ENCODE assay signal across 18 cellular contexts in the genomic region with DNA sequence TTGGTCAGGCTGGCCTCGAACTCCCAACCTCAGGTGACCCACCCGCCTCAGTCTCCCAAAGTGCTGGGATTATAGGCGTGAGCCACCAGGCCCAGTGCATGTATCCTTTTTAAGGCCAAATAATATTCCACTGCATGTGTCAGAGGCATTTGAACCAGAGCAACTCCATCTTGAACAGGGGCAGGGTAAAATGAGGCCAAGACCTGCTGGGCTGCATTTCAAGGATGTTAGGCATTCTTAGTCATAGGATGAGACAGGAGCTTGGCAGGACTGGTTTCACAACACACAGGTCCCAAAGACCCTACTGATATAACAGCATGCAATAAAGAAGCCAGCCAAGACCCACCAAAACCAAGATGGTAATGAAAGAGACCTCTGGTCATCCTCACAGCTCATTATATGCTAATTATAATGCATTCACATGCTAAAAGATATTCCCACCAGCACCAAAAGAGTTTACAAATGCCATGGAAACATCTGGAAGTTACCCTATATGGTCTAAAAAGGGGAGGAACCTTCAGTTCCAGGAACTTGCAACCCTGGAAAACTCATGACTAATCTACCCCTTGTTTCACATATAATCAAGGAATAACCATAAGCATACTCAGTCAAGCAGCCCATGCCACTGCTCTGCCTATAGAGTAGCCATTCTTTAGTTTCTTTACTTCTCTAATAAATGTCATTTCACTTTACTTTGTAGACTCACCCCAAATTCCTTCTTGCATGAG.
DNase-seq lines count a peak whose midpoint lies in the region; ATAC-seq, FAIRE-seq and TF ChIP-seq lines count a peak whose summit lies in the region.
"Had no signal": no experiment of that assay in that cellular context is flagged by ENCODE, and none has a peak within 500 bp of the region (broad histone marks: within the 10 kb centered on the region; RNA-seq: fewer than 3 reads in every experiment).

No MANE protein-coding gene starts in this region.

- no peak overlapping the region for H3K4me3 Mint-ChIP-seq in activated CD4-positive, alpha-beta T cell treated with anti-CD3 and anti-CD28 coated beads, Interleukin-2, amount 10 ng/mL, durations not matched to agents 24 days and 14 days
- no peak overlapping the region for H3K4me3 Mint-ChIP-seq in astrocyte (ENCODE audit: unreplicated experiment)
- H3K4me3 Mint-ChIP-seq: activated naive CD4-positive, alpha-beta T cell treated with anti-CD3 and anti-CD28 coated beads for 36 hours had no signal

- no peaks in the 10 kb centered on the region for H3K4me1 Mint-ChIP-seq in activated CD4-positive, alpha-beta T cell treated with anti-CD3 and anti-CD28 coated beads, Interleukin-2, amount 10 ng/mL, durations not matched to agents 24 days and 14 days
- H3K4me1 Mint-ChIP-seq in astrocyte (ENCODE audit: low read depth, unreplicated experiment) = no peaks in the 10 kb centered on the region

- no peak overlapping the region for H3K9ac ChIP-seq in astrocyte (ENCODE audit: low read length)

- no peaks in the 10 kb centered on the region for H3K4me1 ChIP-seq in astrocyte (ENCODE audit: insufficient read depth, low read length)
- no peaks in the 10 kb centered on the region for H3K4me1 ChIP-seq in SJCRH30
- H3K4me1 ChIP-seq in spleen = no peaks in the 10 kb centered on the region
- H3K4me1 ChIP-seq: colonic mucosa had no signal

- H3K9me3 ChIP-seq in astrocyte (ENCODE audit: insufficient read depth, low read depth, low read length) (no peaks in the 10 kb centered on the region), SJCRH30 (replicated peaks) (no peaks in the 10 kb centered on the region; the same call in 1 of the 2 replicates), spleen (peaks cover 0 to 27% (median 14%) of the 10 kb centered on the region in 8 donors)
- H3K9me3 ChIP-seq: colonic mucosa, ovary had no signal

- no peak overlapping the region for H2AFZ ChIP-seq in astrocyte (ENCODE audit: low read depth, low read length)

- no peak overlapping the region for H3K4me3 ChIP-seq in astrocyte (ENCODE audit: insufficient read depth, low read depth, low read length)
- H3K4me3 ChIP-seq in SJCRH30 = no peak overlapping the region
- no peak overlapping the region for H3K4me3 ChIP-seq in spleen
- H3K4me3 ChIP-seq: colonic mucosa, ovary had no signal

- no peak for TF ChIP-seq POLR2A in spleen (IDR thresholded peaks at IDR 0.05)

- peak; percentile 37 for DNase-seq in activated CD4-positive, alpha-beta T cell treated with anti-CD3 and anti-CD28 coated beads, Interleukin-2, amount 10 ng/mL, durations not matched to agents 24 days and 14 days
- DNase-seq in activated CD4-positive, alpha-beta T cell treated with anti-CD3 and anti-CD28 coated beads for 1 hour = no peak
- DNase-seq in astrocyte (ENCODE audit: low read depth) = peak; percentile 25
- DNase-seq in fibroblast of the conjunctiva (ENCODE audit: low read depth) = peak; percentile 29
- DNase-seq in superior temporal gyrus (ENCODE audit: extremely low spot score) = no peak
- no peak for DNase-seq in SJCRH30
- no peak for DNase-seq in spleen
- DNase-seq: activated CD4-positive, alpha-beta T cell treated with anti-CD3 and anti-CD28 coated beads, Interleukin-2, amount 50 U/mL, for 1 hour; activated naive CD4-positive, alpha-beta T cell treated with anti-CD3 and anti-CD28 coated beads for 36 hours; colonic mucosa; NCI-H1694; NK-92 treated with Interleukin-12 subunit alpha and Interleukin-12 subunit beta, amount 100 ng/mL, for 24 hours; ovary; stimulated activated CD4-positive, alpha-beta T cell treated with anti-CD3 and anti-CD28 coated beads, Interleukin-2, amount 100 ng/mL, for 48 hours had no signal

- no peak overlapping the region for H3K27ac Mint-ChIP-seq in activated CD4-positive, alpha-beta T cell treated with anti-CD3 and anti-CD28 coated beads, Interleukin-2, amount 10 ng/mL, durations not matched to agents 24 days and 14 days
- no peak overlapping the region for H3K27ac Mint-ChIP-seq in astrocyte (ENCODE audit: unreplicated experiment)
- H3K27ac Mint-ChIP-seq: activated naive CD4-positive, alpha-beta T cell treated with anti-CD3 and anti-CD28 coated beads for 36 hours had no signal

- H3K27ac ChIP-seq in astrocyte (ENCODE audit: low read depth, low read length) = no peak overlapping the region
- H3K27ac ChIP-seq in SJCRH30 = no peak overlapping the region
- H3K27ac ChIP-seq in spleen = no peak overlapping the region
- H3K27ac ChIP-seq: 22Rv1, colonic mucosa, ovary had no signal

- H4K20me1 ChIP-seq in astrocyte (ENCODE audit: insufficient read depth, low read length) = no peaks in the 10 kb centered on the region

- no peaks in the 10 kb centered on the region for H3K27me3 Mint-ChIP-seq in activated CD4-positive, alpha-beta T cell treated with anti-CD3 and anti-CD28 coated beads, Interleukin-2, amount 10 ng/mL, durations not matched to agents 24 days and 14 days
- H3K27me3 Mint-ChIP-seq in astrocyte (ENCODE audit: low read depth, unreplicated experiment) = no peaks in the 10 kb centered on the region

- H3K4me2 ChIP-seq in astrocyte (ENCODE audit: low read length) = no peak overlapping the region

- H3K9me3 Mint-ChIP-seq in activated CD4-positive, alpha-beta T cell treated with anti-CD3 and anti-CD28 coated beads, Interleukin-2, amount 10 ng/mL, durations not matched to agents 24 days and 14 days = no peaks in the 10 kb centered on the region
- H3K9me3 Mint-ChIP-seq in astrocyte (ENCODE audit: unreplicated experiment) = peaks cover 6% of the 10 kb centered on the region
- H3K9me3 Mint-ChIP-seq: activated naive CD4-positive, alpha-beta T cell treated with anti-CD3 and anti-CD28 coated beads for 36 hours had no signal

- H3K27me3 ChIP-seq in astrocyte (ENCODE audit: insufficient read depth, low read length) = no peaks in the 10 kb centered on the region
- no peaks in the 10 kb centered on the region for H3K27me3 ChIP-seq in SJCRH30
- H3K27me3 ChIP-seq in spleen (replicated peaks in 1 of 7) = no peaks in the 10 kb centered on the region
- H3K27me3 ChIP-seq: colonic mucosa, ovary had no signal

- intact Hi-C loops in activated CD4-positive, alpha-beta T cell treated with anti-CD3 and anti-CD28 coated beads, Interleukin-2, amount 10 ng/mL, durations not matched to agents 24 days and 14 days (cut with micrococcal nuclease) = loop anchor here (10.0 kb wide), 1 partner anchor 252 kb away; no protein-coding TSS in a partner anchor
- intact Hi-C loops in spleen (cut with DNase I; ENCODE audit: low total_unique reads) = no loop called here

- FAIRE-seq in astrocyte (lab: Jason Lieb, UNC) = no peak
- FAIRE-seq: endometrium had no signal

- H3K79me2 ChIP-seq in astrocyte (ENCODE audit: insufficient read depth, low read length) = no peaks in the 10 kb centered on the region

- TF ChIP-seq CTCF in astrocyte (IDR thresholded peaks at IDR 0.05; ENCODE audit: insufficient read depth, low read depth, low read length) (no peak), spleen (IDR thresholded peaks at IDR 0.05 in 8 of 11, conservative IDR thresholded peaks at IDR 0.05 in 3 of 11) (no peak)

- no peaks in the 10 kb centered on the region for H3K36me3 Mint-ChIP-seq in activated CD4-positive, alpha-beta T cell treated with anti-CD3 and anti-CD28 coated beads, Interleukin-2, amount 10 ng/mL, durations not matched to agents 24 days and 14 days (ENCODE audit: low read depth)
- no peaks in the 10 kb centered on the region for H3K36me3 Mint-ChIP-seq in astrocyte (ENCODE audit: low read depth, unreplicated experiment)

- 90 to 100% (median 100%) methylated on average over 3 of the region's 3 CpGs for WGBS in spleen, 5 donors

- ATAC-seq in HG03520 (IDR thresholded peaks at IDR 0.05; ENCODE audit: unreplicated experiment) = no peak
- ATAC-seq: Right ventricle myocardium inferior had no signal

- H3K36me3 ChIP-seq in astrocyte (ENCODE audit: insufficient read depth, low read length) = no peaks in the 10 kb centered on the region
- no peaks in the 10 kb centered on the region for H3K36me3 ChIP-seq in SJCRH30
- peaks cover 0 to 2% (median 0%) of the 10 kb centered on the region in 6 donors for H3K36me3 ChIP-seq in spleen
- H3K36me3 ChIP-seq: colonic mucosa, ovary had no signal

Comparison
In these comparisons a context has a peak if more than half of its experiments do, and no peak if none do; other contexts are left out.
1. DNase-seq: peak in activated CD4-positive, alpha-beta T cell treated with anti-CD3 and anti-CD28 coated beads, Interleukin-2, amount 10 ng/mL, durations not matched to agents 24 days and 14 days (single experiment), astrocyte (single experiment) and fibroblast of the conjunctiva (single experiment); none in activated CD4-positive, alpha-beta T cell treated with anti-CD3 and anti-CD28 coated beads for 1 hour (single experiment), superior temporal gyrus (single experiment), SJCRH30 (0 of 2) and spleen (single experiment).